In genomic region chr19:5588906-5589676, GRCh38 we compare ENCODE assay signal across 27 cellular contexts. TPM values are rescaled to one million over a fixed set of nuclear protein-coding genes. Genes with fewer than 3 reads are reported as not detected.
DNase-seq lines count a peak whose midpoint lies in the region; ATAC-seq and TF ChIP-seq lines count a peak whose summit lies in the region.
"Had no signal": no experiment of that assay in that cellular context is flagged by ENCODE, and none has a peak within 500 bp of the region (broad histone marks: within the 10 kb centered on the region; RNA-seq: fewer than 3 reads in every experiment).

No MANE protein-coding gene starts in this region.

- H3K9me3 Mint-ChIP-seq in chondrocyte (ENCODE audit: low read depth) (no peaks in the 10 kb centered on the region), nephron progenitor cell (no peaks in the 10 kb centered on the region)
- H3K9me3 Mint-ChIP-seq: activated naive CD4-positive, alpha-beta T cell treated with anti-CD3 and anti-CD28 coated beads, Interleukin-2, amount 50 U/mL, for 72 hours; IgD-negative memory B cell; natural killer cell had no signal

- H3K36me3 ChIP-seq in right atrium auricular region = peaks cover 79% of the 10 kb centered on the region
- H3K36me3 ChIP-seq in aorta (ENCODE audit: control insufficient read depth in 1 of 2, insufficient read depth in 2 of 2, low read length in 1 of 2) = peaks cover 0 to 13% of the 10 kb centered on the region in 2 donors

- H3K36me3 Mint-ChIP-seq in chondrocyte (ENCODE audit: low read depth) (peaks cover 38% of the 10 kb centered on the region), nephron progenitor cell (ENCODE audit: low read depth) (peaks cover 48% of the 10 kb centered on the region)

- H3K9me3 ChIP-seq in right atrium auricular region = no peaks in the 10 kb centered on the region
- no peaks in the 10 kb centered on the region for H3K9me3 ChIP-seq in aorta (ENCODE audit: control insufficient read depth, low read length)
- H3K9me3 ChIP-seq: A549, left ventricle myocardium inferior had no signal

- DNase-seq in right atrium auricular region (ENCODE audit: low spot score) (no peak), cardiac septum (ENCODE audit: low spot score) (no peak), chondrocyte (ENCODE audit: low spot score) (peak; percentile 62), nephron progenitor cell (no peak), aorta (peak; percentile 33 to 67), T-helper 1 cell (no peak)
- DNase-seq: activated CD4-positive, alpha-beta T cell treated with anti-CD3 and anti-CD28 coated beads, Interleukin-2, amount 50 U/mL, for 1 hour; activated CD8-positive, alpha-beta memory T cell treated with anti-CD3 and anti-CD28 coated beads, Interleukin-2, amount 10 ng/mL, durations not matched to agents 7 days and 5 days; cerebellar nuclear complex; effector CD8-positive, alpha-beta T cell; EL; foreskin melanocyte; left ventricle myocardium inferior; natural killer cell; NCI-H2029 treated with DMSO at 0.1 percent for 48 hours; NCI-H345; NCI-H774; small intestine; stimulated activated CD4-positive, alpha-beta T cell treated with anti-CD3 and anti-CD28 coated beads, Interleukin-2, amount 100 ng/mL, for 24 hours; WERI-Rb-1 had no signal

- H3K27me3 ChIP-seq in right atrium auricular region (no peaks in the 10 kb centered on the region), aorta (ENCODE audit: control insufficient read depth in 1 of 2, insufficient read depth in 2 of 2, low read length in 1 of 2) (no peaks in the 10 kb centered on the region)

- H3K27me3 Mint-ChIP-seq in chondrocyte (ENCODE audit: low read depth) (no peaks in the 10 kb centered on the region), nephron progenitor cell (ENCODE audit: low read depth, poor library complexity) (no peaks in the 10 kb centered on the region)
- H3K27me3 Mint-ChIP-seq: activated CD8-positive, alpha-beta memory T cell treated with anti-CD3 and anti-CD28 coated beads, Interleukin-2, amount 10 ng/mL, durations not matched to agents 7 days and 5 days; IgD-negative memory B cell; progenitor cell of endocrine pancreas had no signal

- H3K4me3 ChIP-seq in right atrium auricular region (no peak overlapping the region), aorta (ENCODE audit: low read length in 2 of 2) (no peak overlapping the region)
- H3K4me3 ChIP-seq: A549, left ventricle myocardium inferior had no signal

- intact Hi-C loops in cardiac septum (cut with DNase I) = no loop called here
- intact Hi-C loops in aorta (cut with DNase I) = no loop called here

- peaks cover 9% of the 10 kb centered on the region for H3K4me1 Mint-ChIP-seq in chondrocyte (ENCODE audit: low read depth)
- peaks cover 21% of the 10 kb centered on the region for H3K4me1 Mint-ChIP-seq in nephron progenitor cell

- ATAC-seq in aorta (ENCODE audit: low FRiP score) (no peak), esophagus mucosa (no peak), GM21447 (IDR thresholded peaks at IDR 0.05; ENCODE audit: unreplicated experiment) (no peak)
- ATAC-seq: A549; activated CD8-positive, alpha-beta memory T cell treated with anti-CD3 and anti-CD28 coated beads, Interleukin-2, amount 10 ng/mL, durations not matched to agents 7 days and 5 days; activated naive CD4-positive, alpha-beta T cell treated with anti-CD3 and anti-CD28 coated beads, Interleukin-2, amount 50 U/mL, for 72 hours; natural killer cell had no signal

- TF ChIP-seq CTCF in right atrium auricular region (IDR thresholded peaks at IDR 0.05) (no peak), chondrocyte (IDR thresholded peaks at IDR 0.05) (no peak), nephron progenitor cell (IDR thresholded peaks at IDR 0.05) (no peak)

- peaks cover 0 to 41% of the 10 kb centered on the region in 2 donors for H3K4me1 ChIP-seq in right atrium auricular region
- H3K4me1 ChIP-seq in aorta (ENCODE audit: control insufficient read depth in 1 of 2, insufficient read depth in 2 of 2, low read length in 2 of 2) = no peaks in the 10 kb centered on the region
- H3K4me1 ChIP-seq: A549 had no signal

- H3K4me3 Mint-ChIP-seq in chondrocyte (ENCODE audit: unreplicated experiment) = no peak overlapping the region
- no peak overlapping the region for H3K4me3 Mint-ChIP-seq in nephron progenitor cell
- H3K4me3 Mint-ChIP-seq: activated CD8-positive, alpha-beta memory T cell treated with anti-CD3 and anti-CD28 coated beads, Interleukin-2, amount 10 ng/mL, durations not matched to agents 7 days and 5 days; IgD-negative memory B cell; natural killer cell had no signal

- peak overlapping the region; percentile 65 to 79 for H3K27ac ChIP-seq in right atrium auricular region
- H3K27ac ChIP-seq in aorta (ENCODE audit: low read depth in 1 of 2, low read length in 2 of 2) = no peak overlapping the region
- H3K27ac ChIP-seq: A549, left ventricle myocardium inferior, RWPE1, WERI-Rb-1 had no signal

- no peak overlapping the region for H3K27ac Mint-ChIP-seq in chondrocyte (ENCODE audit: unreplicated experiment)
- peak overlapping the region; percentile 43 for H3K27ac Mint-ChIP-seq in nephron progenitor cell
- H3K27ac Mint-ChIP-seq: activated CD8-positive, alpha-beta memory T cell treated with anti-CD3 and anti-CD28 coated beads, Interleukin-2, amount 10 ng/mL, durations not matched to agents 7 days and 5 days; progenitor cell of endocrine pancreas had no signal

- whole genome bisulfite sequencing in aorta, 2 donors = 74 to 79% methylated on average over 30 of the region's 30 CpGs

RNA-seq across cellular contexts. Expression of gene TINCR, which starts 21.3 kb away (rescaled TPM):
- total RNA-seq in right atrium auricular region = under 1 TPM in 1 of 2 donors, not detected in 1; 0.59 TPM
- 0.16 TPM for total RNA-seq in cardiac septum
- total RNA-seq in chondrocyte = 1.7 to 17.0 TPM (median 2.0 TPM) in 3 replicates
- total RNA-seq in aorta = 1 to 10 TPM in 1 of 2 donors, under 1 TPM in 1; 0.96 to 1.1 TPM
- 1 to 10 TPM in 1 of 2 donors, under 1 TPM in 1; 0.50 to 1.1 TPM for polyA plus RNA-seq in aorta
- 29.7 TPM for total RNA-seq in esophagus mucosa
- total RNA-seq: left ventricle myocardium inferior had no signal
- polyA plus RNA-seq: IgD-negative memory B cell had no signal

RNA-seq across cellular contexts. Expression of gene SAFB2, which starts 33.5 kb away (rescaled TPM):
- 10 to 100 TPM; 16.1 to 26.6 TPM for total RNA-seq in right atrium auricular region
- total RNA-seq in cardiac septum = 48.6 TPM
- total RNA-seq in chondrocyte = 48.2 to 62.7 TPM (median 49.2 TPM) in 3 replicates
- total RNA-seq in aorta = 100 to 1,000 TPM in 1 of 2 donors, 10 to 100 TPM in 1; 67.1 to 113 TPM
- 10 to 100 TPM; 26.7 to 82.2 TPM for polyA plus RNA-seq in aorta
- 30.0 TPM for total RNA-seq in esophagus mucosa

RNA-seq across cellular contexts. Expression of gene SAFB, which starts 33.8 kb away (rescaled TPM):
- total RNA-seq in right atrium auricular region (10 to 100 TPM; 31.9 to 32.7 TPM), cardiac septum (67.4 TPM), chondrocyte (56.6 to 77.1 TPM (median 58.3 TPM) in 3 replicates), aorta (100 to 1,000 TPM in 1 of 2 donors, 10 to 100 TPM in 1; 79.3 to 100 TPM), esophagus mucosa (35.5 TPM)
- polyA plus RNA-seq in aorta = 10 to 100 TPM; 32.7 to 72.4 TPM

Comparison
In these comparisons a context has a peak if more than half of its experiments do, and no peak if none do; other contexts are left out.
1. DNase-seq: peak in chondrocyte (single experiment) and aorta (2 of 2); none in right atrium auricular region (single experiment), cardiac septum (single experiment), nephron progenitor cell (single experiment) and T-helper 1 cell (0 of 5).
2. H3K27ac ChIP-seq: peak in right atrium auricular region (2 of 2); none in aorta (0 of 2).